Comparison of ENCODE assay signal across 13 cellular contexts in genomic region chr10:70963271-70963670, GRCh38.
DNase-seq lines count a peak whose midpoint lies in the region; ATAC-seq and FAIRE-seq lines count a peak whose summit lies in the region.
"Had no signal": no experiment of that assay in that cellular context is flagged by ENCODE, and none has a peak within 500 bp of the region (broad histone marks: within the 10 kb centered on the region; RNA-seq: fewer than 3 reads in every experiment).

No MANE protein-coding gene starts in this region.

- FAIRE-seq in HTR-8/SVneo (lab: Jason Lieb, UNC) (peak; percentile 89), RCC 7860 (lab: Jason Lieb, UNC) (no peak)

- intact Hi-C loops in left colon (cut with DNase I, micrococcal nuclease), result no loop called here
- intact Hi-C loops in posterior vena cava (cut with DNase I), result no loop called here

- DNase-seq in HTR-8/SVneo (ENCODE audit: insufficient read length, low spot score) (no peak), cerebellum (ENCODE audit: low spot score) (peak; percentile 80), left colon (peak in 1 of 2 donors; percentile 17), posterior vena cava (ENCODE audit: low spot score) (peak; percentile 70), NCI-H2171 (lab: John Stamatoyannopoulos, UW) (no peak), hypothalamus (lab: John Stamatoyannopoulos, UW) (no peak), RCC 7860 (ENCODE audit: low spot score) (no peak)
- DNase-seq: 8988T; CD4-positive, alpha-beta memory T cell; DMS153; DMS79; GF-D8 had no signal

- peak; percentile 77 for ATAC-seq in left colon
- ATAC-seq in activated CD4-positive, CD25-positive, alpha-beta regulatory T cell treated with anti-CD3 and anti-CD28 coated beads, Interleukin-2, amount 50 U/mL, for 24 hours, result no peak

Comparison
In these comparisons a context has a peak if more than half of its experiments do, and no peak if none do; other contexts are left out.
1. DNase-seq: peak in cerebellum (single experiment) and posterior vena cava (single experiment); none in HTR-8/SVneo (single experiment), NCI-H2171 (single experiment), hypothalamus (0 of 51) and RCC 7860 (single experiment).